Comparison of ENCODE assay signal across 17 cellular contexts in the genomic region with DNA sequence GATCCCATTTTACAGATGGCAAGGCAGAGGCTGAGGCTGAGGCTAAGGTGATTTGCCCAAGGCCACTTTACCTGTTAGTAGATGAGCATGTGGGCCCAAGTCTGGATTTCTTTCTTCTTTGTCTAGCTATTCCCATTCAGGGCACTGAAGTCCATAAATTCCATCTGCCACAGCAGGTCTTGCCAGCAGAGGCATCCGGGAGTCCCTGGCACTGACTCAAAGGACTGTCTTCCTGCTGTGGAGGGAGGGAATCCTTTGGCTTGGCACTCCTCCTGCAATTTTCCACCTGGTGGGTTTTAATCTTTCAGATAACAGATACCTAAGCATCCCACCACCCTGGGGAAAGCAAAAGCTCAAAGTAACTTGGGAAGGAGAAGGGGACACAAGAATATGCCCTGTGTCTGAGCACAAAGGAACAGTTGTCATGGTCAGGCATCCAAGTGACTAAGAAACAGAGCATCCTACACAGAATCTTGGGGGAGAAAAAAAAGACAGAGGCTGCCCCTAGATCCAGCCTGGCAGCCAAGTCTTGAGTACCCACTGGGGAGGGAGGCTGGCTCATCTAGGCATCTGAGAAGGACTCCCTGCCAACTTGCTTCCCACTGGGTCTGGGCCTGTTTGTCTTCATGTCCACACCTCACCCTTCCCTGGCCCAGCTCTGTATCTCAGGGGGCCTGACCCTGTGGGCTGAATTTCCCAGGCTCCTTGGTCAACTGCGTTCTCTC. TPM values are rescaled to one million over a fixed set of nuclear protein-coding genes. Genes with fewer than 3 reads are reported as not detected.
DNase-seq lines count a peak whose midpoint lies in the region; ATAC-seq and TF ChIP-seq lines count a peak whose summit lies in the region.
"Had no signal": no experiment of that assay in that cellular context is flagged by ENCODE, and none has a peak within 500 bp of the region (broad histone marks: within the 10 kb centered on the region; RNA-seq: fewer than 3 reads in every experiment).

No MANE protein-coding gene starts in this region.

- peaks cover 40% of the 10 kb centered on the region for H3K9me3 ChIP-seq in MG63
- H3K9me3 ChIP-seq: HAP-1, SK-N-SH had no signal

- no peak overlapping the region for H3K4me3 ChIP-seq in MG63
- H3K4me3 ChIP-seq: HAP-1 had no signal

- DNase-seq in DMS 273 (lab: John Stamatoyannopoulos, UW; ENCODE audit: unreplicated experiment) (peak; percentile 88), MG63 (peak; percentile 87), mucosa of gallbladder (ENCODE audit: low spot score) (peak; percentile 45), cardiac septum (ENCODE audit: low spot score) (no peak), glomerular visceral epithelial cell (ENCODE audit: extremely low spot score) (no peak), globus pallidus (ENCODE audit: low spot score) (no peak)
- DNase-seq: CD4-positive, CD25-positive, alpha-beta regulatory T cell; DMS79 treated with DMSO at 0.1 percent for 48 hours; GF-D8; NCI-H1436 treated with DMSO at 0.1 percent for 48 hours; NCI-H82; SK-N-SH had no signal

- TF ChIP-seq CTCF in VCaP (conservative IDR thresholded peaks at IDR 0.05) = 0 out of 2 replicates have a peak, but pooled peaks have one; percentile 26

- ATAC-seq in SK-N-SH treated with all-trans-retinoic acid at 6 μM for 48 hours = no peak
- ATAC-seq: Right ventricle myocardium inferior had no signal

- no peaks in the 10 kb centered on the region for H3K36me3 ChIP-seq in MG63
- H3K36me3 ChIP-seq: HAP-1 had no signal

- no peaks in the 10 kb centered on the region for H3K27me3 ChIP-seq in MG63

- intact Hi-C loops in cardiac septum (cut with DNase I) = no loop called here

- no peak overlapping the region for H3K27ac ChIP-seq in VCaP

TF ChIP-seq in SK-N-SH treated with all-trans-retinoic acid at 6 μM for 48 hours, 23 proteins besides CTCF, POLR2A, EP300 and RAD21:
- TF ChIP-seq RARB (CRISPR knock-in tag; IDR thresholded peaks at IDR 0.05) = no peak
- no peak for TF ChIP-seq ZNF565 (CRISPR knock-in tag; conservative IDR thresholded peaks at IDR 0.05; ENCODE audit: low read depth)
- TF ChIP-seq, protein P1, sequence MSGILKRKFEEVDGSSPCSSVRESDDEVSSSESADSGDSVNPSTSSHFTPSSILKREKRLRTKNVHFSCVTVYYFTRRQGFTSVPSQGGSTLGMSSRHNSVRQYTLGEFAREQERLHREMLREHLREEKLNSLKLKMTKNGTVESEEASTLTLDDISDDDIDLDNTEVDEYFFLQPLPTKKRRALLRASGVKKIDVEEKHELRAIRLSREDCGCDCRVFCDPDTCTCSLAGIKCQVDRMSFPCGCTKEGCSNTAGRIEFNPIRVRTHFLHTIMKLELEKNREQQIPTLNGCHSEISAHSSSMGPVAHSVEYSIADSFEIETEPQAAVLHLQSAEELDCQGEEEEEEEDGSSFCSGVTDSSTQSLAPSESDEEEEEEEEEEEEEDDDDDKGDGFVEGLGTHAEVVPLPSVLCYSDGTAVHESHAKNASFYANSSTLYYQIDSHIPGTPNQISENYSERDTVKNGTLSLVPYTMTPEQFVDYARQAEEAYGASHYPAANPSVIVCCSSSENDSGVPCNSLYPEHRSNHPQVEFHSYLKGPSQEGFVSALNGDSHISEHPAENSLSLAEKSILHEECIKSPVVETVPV (CRISPR knock-in tag; IDR thresholded peaks at IDR 0.05) = no peak
- no peak for TF ChIP-seq OSR1 (CRISPR knock-in tag; IDR thresholded peaks at IDR 0.05)
TF ChIP-seq in SK-N-SH treated with all-trans-retinoic acid at 6 μM for 48 hours: peak in this region for 0.

RNA-seq across cellular contexts. Expression of gene CMKLR1, which starts 35.6 kb away (rescaled TPM):
- 1.3 and 1.5 TPM in 2 replicates for total RNA-seq in MG63 (2014; rRNA removed; shearing (Covaris generic); ENCODE audit: low replicate concordance)
- total RNA-seq in mucosa of gallbladder (8.4 TPM), cardiac septum (21.0 TPM)
- total RNA-seq: NCI-H460 had no signal

Comparison
In these comparisons a context has a peak if more than half of its experiments do, and no peak if none do; other contexts are left out.
1. DNase-seq: peak in DMS 273 (single experiment), MG63 (single experiment) and mucosa of gallbladder (single experiment); none in cardiac septum (single experiment), glomerular visceral epithelial cell (single experiment) and globus pallidus (single experiment).